Comparison of ENCODE assay signal across 8 cellular contexts in the genomic region with DNA sequence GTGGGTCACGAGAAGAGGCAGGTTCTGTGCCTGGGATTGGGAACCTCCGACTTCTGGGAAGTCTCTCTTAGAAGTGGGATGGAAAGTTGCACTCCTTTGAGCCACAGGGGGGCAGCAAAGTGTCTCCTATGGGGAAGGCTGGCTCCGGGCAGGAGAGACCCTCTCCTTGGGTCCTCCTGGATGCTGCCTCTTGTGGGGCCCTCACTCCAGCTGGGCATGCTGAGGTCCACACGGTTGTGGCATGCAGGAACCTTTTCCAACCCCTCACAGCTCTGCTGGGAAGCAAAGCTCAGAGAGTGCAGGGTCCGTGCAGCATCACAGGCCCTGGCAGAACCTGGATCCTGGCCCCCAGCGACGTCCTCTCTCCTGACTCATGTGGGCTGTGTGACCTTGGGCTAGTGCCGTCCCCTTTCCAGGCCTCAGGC.
DNase-seq lines count a peak whose midpoint lies in the region; ATAC-seq and TF ChIP-seq lines count a peak whose summit lies in the region.

No MANE protein-coding gene starts in this region.

- no peak for ATAC-seq in GM18519 (IDR thresholded peaks at IDR 0.05; ENCODE audit: low FRiP score, unreplicated experiment)
- no peak for ATAC-seq in HG02938 (IDR thresholded peaks at IDR 0.05; ENCODE audit: unreplicated experiment)
- no peak for ATAC-seq in GM19455 (IDR thresholded peaks at IDR 0.05; ENCODE audit: unreplicated experiment)

- no peak overlapping the region for H3K27ac ChIP-seq in MM.1S (ENCODE audit: low read length)
- H3K27ac ChIP-seq in WERI-Rb-1 = no peak overlapping the region

- H3K9me3 ChIP-seq in MM.1S (replicated peaks; ENCODE audit: insufficient read depth, low read length) (no peaks in the 10 kb centered on the region), WERI-Rb-1 (ENCODE audit: severe bottlenecking) (no peaks in the 10 kb centered on the region)

- no peaks in the 10 kb centered on the region for H4K20me1 ChIP-seq in MM.1S (ENCODE audit: insufficient read depth, low read length)

- no peak overlapping the region for H3K4me2 ChIP-seq in MM.1S (ENCODE audit: low read depth, low read length)

- H3K9me2 ChIP-seq in MM.1S (replicated peaks; ENCODE audit: insufficient read depth, low read length) = no peaks in the 10 kb centered on the region

- no peaks in the 10 kb centered on the region for H3K79me2 ChIP-seq in MM.1S (ENCODE audit: low read length)

- TF ChIP-seq CTCF in MM.1S (IDR thresholded peaks at IDR 0.05; ENCODE audit: low read length) (peak; percentile 51), WERI-Rb-1 (IDR thresholded peaks at IDR 0.05; ENCODE audit: low read depth, low read length) (peak; percentile 85)

- H3K9ac ChIP-seq in MM.1S (ENCODE audit: low read length) = no peak overlapping the region

- no peaks in the 10 kb centered on the region for H3K4me1 ChIP-seq in MM.1S (ENCODE audit: low read length)

- DNase-seq in GM03348 (ENCODE audit: low spot score) (peak; percentile 48), MM.1S (no peak), WERI-Rb-1 (peak; percentile 79), iPS-NIHi7 (ENCODE audit: extremely low spot score) (peak; percentile 88), medulla oblongata (ENCODE audit: extremely low spot score) (no peak)

- no peaks in the 10 kb centered on the region for H3F3A ChIP-seq in MM.1S (ENCODE audit: insufficient read depth, low read length)

- no peaks in the 10 kb centered on the region for H3K36me3 ChIP-seq in MM.1S (replicated peaks; ENCODE audit: insufficient read depth, low read length)
- H3K36me3 ChIP-seq in WERI-Rb-1 = no peaks in the 10 kb centered on the region

- no peaks in the 10 kb centered on the region; the same call in 1 of the 2 replicates for H3K27me3 ChIP-seq in MM.1S (replicated peaks; ENCODE audit: insufficient read depth, low read length)
- H3K27me3 ChIP-seq in WERI-Rb-1 (ENCODE audit: insufficient read depth, low read depth, severe bottlenecking) = no peaks in the 10 kb centered on the region

- H2AFZ ChIP-seq in MM.1S (ENCODE audit: low read length) = no peak overlapping the region

- H3K4me3 ChIP-seq in MM.1S (ENCODE audit: low read length) (no peak overlapping the region), WERI-Rb-1 (ENCODE audit: low read depth, low read length) (no peak overlapping the region)

Comparison
In these comparisons a context has a peak if more than half of its experiments do, and no peak if none do; other contexts are left out.
1. DNase-seq: peak in GM03348 (single experiment), WERI-Rb-1 (single experiment) and iPS-NIHi7 (single experiment); none in MM.1S (single experiment) and medulla oblongata (single experiment).